8 cellular contexts compared by ENCODE assay signal in the genomic region with DNA sequence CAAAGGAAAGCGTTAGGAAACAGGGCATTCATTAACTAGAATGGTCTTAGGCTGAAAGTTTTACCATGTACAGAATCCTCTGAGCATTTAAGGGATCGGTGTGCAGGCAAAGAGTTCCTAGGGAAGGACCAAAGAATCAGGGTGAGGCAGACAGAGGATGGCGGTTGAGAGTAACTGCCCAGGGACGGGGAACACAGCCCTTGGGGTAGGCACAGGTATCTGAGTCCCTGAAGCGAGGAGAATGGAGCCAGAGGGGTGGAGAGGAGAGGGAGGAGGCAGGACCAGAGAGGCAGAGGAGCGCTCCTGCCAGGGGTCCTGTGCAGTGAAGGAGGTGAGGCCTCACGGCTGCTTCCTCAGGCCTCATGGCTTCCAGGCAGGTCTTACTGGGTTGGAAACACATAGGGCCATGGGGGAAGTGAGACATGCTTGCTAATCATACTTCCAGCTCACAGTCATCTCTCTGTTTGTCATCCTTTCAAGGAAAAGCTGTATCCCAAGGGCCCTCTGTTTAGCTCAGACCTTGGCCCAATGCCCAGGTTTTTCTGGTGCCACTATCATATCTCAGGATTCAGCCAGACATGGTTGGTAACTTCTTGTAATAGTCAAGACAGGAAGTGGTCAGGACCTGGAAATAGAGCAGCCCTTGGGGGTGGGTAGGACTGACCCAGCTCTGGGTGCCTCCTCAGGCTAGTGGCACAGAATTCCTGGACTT. TPM values are rescaled to one million over a fixed set of nuclear protein-coding genes. Genes with fewer than 3 reads are reported as not detected.
DNase-seq lines count a peak whose midpoint lies in the region; ATAC-seq and TF ChIP-seq lines count a peak whose summit lies in the region.

No MANE protein-coding gene starts in this region.

- peak; percentile 91 for DNase-seq in AG08396 (ENCODE audit: low spot score)
- DNase-seq in RWPE2 (ENCODE audit: low spot score), result peak; percentile 94
- peak; percentile 93 to 97 for DNase-seq in fibroblast of lung (ENCODE audit: low read depth in 2 of 2)
- peak; percentile 66 for DNase-seq in omental fat pad (ENCODE audit: low spot score)
- DNase-seq in stimulated activated CD4-positive, alpha-beta T cell treated with anti-CD3 and anti-CD28 coated beads, Interleukin-1b, Interleukin-23, amount 100 ng/mL, for 48 hours, result no peak
- DNase-seq in SK-N-DZ (ENCODE audit: low spot score), result no peak

- H3K27me3 ChIP-seq in RWPE2 (ENCODE audit: insufficient read depth, poor library complexity, severe bottlenecking) (no peaks in the 10 kb centered on the region), fibroblast of lung (ENCODE audit: control insufficient read depth, insufficient read depth, low read length) (no peaks in the 10 kb centered on the region)

- no peaks in the 10 kb centered on the region for H3K79me2 ChIP-seq in fibroblast of lung (ENCODE audit: control insufficient read depth, insufficient read depth, low read length)

- H3K4me1 ChIP-seq in RWPE2 (ENCODE audit: insufficient read depth, poor library complexity, severe bottlenecking), result peaks cover 9% of the 10 kb centered on the region
- peaks cover 14% of the 10 kb centered on the region for H3K4me1 ChIP-seq in fibroblast of lung (ENCODE audit: control insufficient read depth, extremely low read depth, insufficient read depth, low read length)

- H2AFZ ChIP-seq in fibroblast of lung (ENCODE audit: low read length), result no peak overlapping the region

- H3K36me3 ChIP-seq in RWPE2 (ENCODE audit: low read depth) (no peaks in the 10 kb centered on the region), fibroblast of lung (ENCODE audit: control insufficient read depth, insufficient read depth, low read length) (no peaks in the 10 kb centered on the region)

- no peak overlapping the region for H3K4me3 ChIP-seq in RWPE2 (ENCODE audit: severe bottlenecking)
- no peak overlapping the region for H3K4me3 ChIP-seq in fibroblast of lung (replicated peaks in 1 of 4; ENCODE audit: control extremely low read depth in 1 of 4, insufficient read depth in 1 of 4, low read depth in 3 of 4, low read length in 4 of 4)

- H3K9me3 ChIP-seq in RWPE2 (ENCODE audit: severe bottlenecking), result no peaks in the 10 kb centered on the region
- no peaks in the 10 kb centered on the region for H3K9me3 ChIP-seq in fibroblast of lung (ENCODE audit: control insufficient read depth, insufficient read depth, low read depth, low read length)

- peak overlapping the region; percentile 96 for H3K27ac ChIP-seq in RWPE2 (ENCODE audit: poor library complexity, severe bottlenecking)
- H3K27ac ChIP-seq in fibroblast of lung (ENCODE audit: insufficient read depth, low read length), result peak overlapping the region; percentile 57

- H4K20me1 ChIP-seq in fibroblast of lung (ENCODE audit: control insufficient read depth, extremely low read depth, insufficient read depth, low read length), result no peaks in the 10 kb centered on the region

- no peak overlapping the region for H3K4me2 ChIP-seq in fibroblast of lung (ENCODE audit: extremely low read depth, insufficient read depth, low read length)

- ATAC-seq in HG03196 (IDR thresholded peaks at IDR 0.05; ENCODE audit: unreplicated experiment) (peak; percentile 49), RWPE2 (ENCODE audit: low read depth) (peak; percentile 96), omental fat pad (ENCODE audit: low FRiP score) (peak; percentile 76), GM18858 (IDR thresholded peaks at IDR 0.05; ENCODE audit: unreplicated experiment) (no peak)

- H3K9ac ChIP-seq in fibroblast of lung (ENCODE audit: insufficient read depth, low read length), result no peak overlapping the region

- TF ChIP-seq CTCF in RWPE2 (IDR thresholded peaks at IDR 0.05; ENCODE audit: poor library complexity, severe bottlenecking) (no peak), fibroblast of lung (conservative IDR thresholded peaks at IDR 0.05 in 1 of 2, IDR thresholded peaks at IDR 0.05 in 1 of 2; ENCODE audit: low read depth in 1 of 2, low read length in 2 of 2) (no peak), omental fat pad (IDR thresholded peaks at IDR 0.05) (no peak)

RNA-seq across cellular contexts. Expression of gene ITGB3, which starts 13.8 kb away (rescaled TPM):
- total RNA-seq in fibroblast of lung, result 13.1 and 22.0 TPM in 2 replicates
- polyA plus RNA-seq in fibroblast of lung, result 10.4 and 23.3 TPM in 2 replicates
- polyA plus RNA-seq in fibroblast of lung (2012), result 7.3 and 17.8 TPM in 2 replicates
- 20.0 and 45.1 TPM in 2 replicates for polyA minus RNA-seq in fibroblast of lung (ENCODE audit: low replicate concordance)
- total RNA-seq in omental fat pad, result 10 to 100 TPM; 12.1 to 72.9 (median 17.5) TPM
- polyA plus RNA-seq in SK-N-DZ (2014; cell fraction: cytosol; rRNA removed), result not detected in 2 replicates
- 0.44 TPM in 1 of 2 replicates, not detected in the other for polyA plus RNA-seq in SK-N-DZ (2014; cell fraction: nucleus; rRNA removed)

RNA-seq across cellular contexts. Expression of gene MYL4, which starts 30.7 kb away (rescaled TPM):
- total RNA-seq in fibroblast of lung (not detected in 2 replicates), omental fat pad (1 to 10 TPM in 1 of 4 donors, under 1 TPM in 1, not detected in 2; 0.46 to 2.5 TPM)
- polyA plus RNA-seq in fibroblast of lung, result 0.16 and 1.3 TPM in 2 replicates
- polyA plus RNA-seq in fibroblast of lung (2012), result 1.4 TPM in 1 of 2 replicates, not detected in the other
- polyA minus RNA-seq in fibroblast of lung (ENCODE audit: low replicate concordance), result not detected in 2 replicates
- not detected in 2 replicates for polyA plus RNA-seq in SK-N-DZ (2014; cell fraction: cytosol; rRNA removed)
- polyA plus RNA-seq in SK-N-DZ (2014; cell fraction: nucleus; rRNA removed), result 0.47 TPM in 1 of 2 replicates, not detected in the other

RNA-seq across cellular contexts. Expression of gene CDC27, which starts 50.7 kb away (rescaled TPM):
- total RNA-seq in fibroblast of lung, result 81.9 and 106 TPM in 2 replicates
- polyA plus RNA-seq in fibroblast of lung, result 137 TPM in 2 replicates
- polyA plus RNA-seq in fibroblast of lung (2012), result 81.6 and 85.5 TPM in 2 replicates
- 71.1 and 102 TPM in 2 replicates for polyA minus RNA-seq in fibroblast of lung (ENCODE audit: low replicate concordance)
- total RNA-seq in omental fat pad, result 10 to 100 TPM; 66.1 to 95.8 (median 76.2) TPM
- 58.9 and 61.2 TPM in 2 replicates for polyA plus RNA-seq in SK-N-DZ (2014; cell fraction: cytosol; rRNA removed)
- 71.2 and 102 TPM in 2 replicates for polyA plus RNA-seq in SK-N-DZ (2014; cell fraction: nucleus; rRNA removed)

Comparison
In these comparisons a context has a peak if more than half of its experiments do, and no peak if none do; other contexts are left out.
1. DNase-seq: peak in AG08396 (single experiment), RWPE2 (single experiment), fibroblast of lung (2 of 2) and omental fat pad (single experiment); none in stimulated activated CD4-positive, alpha-beta T cell treated with anti-CD3 and anti-CD28 coated beads, Interleukin-1b, Interleukin-23, amount 100 ng/mL, for 48 hours (single experiment) and SK-N-DZ (single experiment).